29 cellular contexts compared by ENCODE assay signal in the genomic region with DNA sequence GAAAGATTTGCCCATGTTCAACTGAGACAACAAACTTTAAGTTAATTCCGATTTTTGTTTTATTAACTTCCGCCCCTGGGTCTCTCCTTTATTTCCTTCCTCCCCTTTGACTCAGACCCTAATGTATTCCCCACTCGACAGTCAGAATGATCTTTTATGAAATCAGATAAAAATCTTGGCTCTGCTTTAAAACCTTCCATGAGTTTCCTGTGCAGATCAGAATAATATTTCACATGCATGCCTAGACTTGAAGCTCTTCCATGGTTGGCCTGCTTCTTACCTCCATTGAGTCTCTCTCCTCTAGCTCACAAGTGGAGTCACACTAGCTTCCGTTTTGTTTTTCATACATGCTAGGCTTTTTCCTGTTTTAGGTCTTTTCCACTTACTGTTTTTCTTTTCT.
"Had no signal": no experiment of that assay in that cellular context is flagged by ENCODE, and none has a peak within 500 bp of the region (broad histone marks: within the 10 kb centered on the region; RNA-seq: fewer than 3 reads in every experiment).

No MANE protein-coding gene starts in this region.

- H3K27ac ChIP-seq: ascending aorta, breast epithelium, coronary artery, dorsolateral prefrontal cortex, epithelial cell of prostate, esophagus squamous epithelium, heart left ventricle, WERI-Rb-1 had no signal

- H3K36me3 ChIP-seq: ascending aorta, breast epithelium, esophagus squamous epithelium, heart left ventricle, WERI-Rb-1 had no signal

- DNase-seq: activated CD4-positive, alpha-beta memory T cell treated with anti-CD3 and anti-CD28 coated beads for 36 hours; activated CD4-positive, alpha-beta T cell treated with anti-CD3 and anti-CD28 coated beads for 36 hours; activated CD4-positive, alpha-beta T cell treated with anti-CD3 and anti-CD28 coated beads, Interleukin-2, amount 10 ng/mL, durations not matched to agents 24 days and 14 days; activated CD4-positive, CD25-positive, alpha-beta regulatory T cell; activated CD4-positive, CD25-positive, alpha-beta regulatory T cell treated with anti-CD3 and anti-CD28 coated beads, Interleukin-2, amount 50 U/mL, for 72 hours; activated CD8-positive, alpha-beta memory T cell treated with anti-CD3 and anti-CD28 coated beads, Interleukin-2, amount 10 ng/mL, durations not matched to agents 7 days and 5 days; activated CD8-positive, alpha-beta memory T cell treated with anti-CD3 and anti-CD28 coated beads, Interleukin-2, amount 50 U/mL, for 4 hours; activated CD8-positive, alpha-beta T cell treated with anti-CD3 and anti-CD28 coated beads, Interleukin-2, amount 10 ng/mL, durations not matched to agents 7 days and 5 days; activated gamma-delta T cell; activated naive CD4-positive, alpha-beta T cell; activated naive CD4-positive, alpha-beta T cell treated with anti-CD3 and anti-CD28 coated beads, Interleukin-2, amount 10 ng/mL, durations not matched to agents 7 days and 5 days; activated naive CD8-positive, alpha-beta T cell treated with anti-CD3 and anti-CD28 coated beads, Interleukin-2, amount 10 ng/mL, durations not matched to agents 7 days and 5 days; activated T-cell treated with anti-CD3 and anti-CD28 coated beads, Interleukin-2, amount 50 U/mL, for 24 hours; activated T-cell treated with anti-CD3 and anti-CD28 coated beads, Interleukin-2, amount 50 U/mL, for 72 hours; dorsolateral prefrontal cortex; effector memory CD4-positive, alpha-beta T cell; endodermal cell; esophagus squamous epithelium; glutamatergic neuron; heart left ventricle; T-helper 1 cell; T-helper 17 cell; T1000; WERI-Rb-1 had no signal

- H3K9me3 ChIP-seq: ascending aorta, breast epithelium, esophagus squamous epithelium had no signal

- H3K4me3 ChIP-seq: ascending aorta, breast epithelium, coronary artery, dorsolateral prefrontal cortex, esophagus squamous epithelium, heart left ventricle had no signal

- H3K27me3 ChIP-seq: ascending aorta, breast epithelium, dorsolateral prefrontal cortex, esophagus squamous epithelium, heart left ventricle had no signal

- H3K4me1 ChIP-seq: ascending aorta, breast epithelium, esophagus squamous epithelium had no signal

- FAIRE-seq: frontal cortex had no signal
